ENCODE assay signal across 8 cellular contexts in the genomic region with DNA sequence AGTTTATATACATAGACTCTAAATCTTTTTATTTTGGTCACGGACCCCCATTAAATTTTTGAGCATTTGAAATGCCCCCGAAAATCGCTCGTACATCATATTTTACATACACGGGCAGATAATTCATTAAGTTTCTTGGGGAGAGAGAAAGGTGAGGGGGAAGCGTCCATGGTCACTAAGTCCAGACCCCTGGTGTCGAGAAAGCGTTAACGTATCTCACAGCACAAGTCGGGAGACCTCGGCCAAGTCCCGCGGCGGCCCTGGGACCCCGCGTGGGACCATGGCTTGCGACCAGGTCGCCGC. TPM values are rescaled to one million over a fixed set of nuclear protein-coding genes. Genes with fewer than 3 reads are reported as not detected.
DNase-seq lines count a peak whose midpoint lies in the region; ATAC-seq and TF ChIP-seq lines count a peak whose summit lies in the region.

No MANE protein-coding gene starts in this region.

- TF ChIP-seq CTCF in heart right ventricle (IDR thresholded peaks at IDR 0.05), result peak in 2 of 9 donors; percentile 7 to 12
- TF ChIP-seq CTCF in astrocyte of the spinal cord (IDR thresholded peaks at IDR 0.05; ENCODE audit: low read depth, low read length), result peak; percentile 23
- TF ChIP-seq CTCF in lung (IDR thresholded peaks at IDR 0.05; ENCODE audit: control extremely low read depth, extremely low read depth), result no peak

- WGBS in heart right ventricle, 2 donors, result 0% methylated on average over 19 of the region's 19 CpGs
- 0% methylated on average over 19 of the region's 19 CpGs for WGBS in lung, 2 donors
- 0 to 1% methylated on average over 19 of the region's 19 CpGs for WGBS in aorta, 2 donors

- H3K27me3 ChIP-seq in heart right ventricle (no peaks in the 10 kb centered on the region), lung (ENCODE audit: control insufficient read depth, insufficient read depth) (no peaks in the 10 kb centered on the region), aorta (ENCODE audit: control insufficient read depth in 1 of 2, insufficient read depth in 2 of 2, low read length in 1 of 2) (no peaks in the 10 kb centered on the region)

- H3K36me3 ChIP-seq in heart right ventricle (no peaks in the 10 kb centered on the region), lung (ENCODE audit: control insufficient read depth in 2 of 2, insufficient read depth in 2 of 2, low read length in 2 of 2) (no peaks in the 10 kb centered on the region), aorta (ENCODE audit: control insufficient read depth in 1 of 2, insufficient read depth in 2 of 2, low read length in 1 of 2) (no peaks in the 10 kb centered on the region)

- H3K27ac ChIP-seq in heart right ventricle, result peak overlapping the region; percentile 98 to 100 (median 99)
- H3K27ac ChIP-seq in lung (ENCODE audit: low read depth in 1 of 2, low read length in 1 of 2), result peak overlapping the region; percentile 98 to 100
- H3K27ac ChIP-seq in aorta (ENCODE audit: low read depth in 1 of 2, low read length in 2 of 2), result peak overlapping the region in 1 of 2 donors; percentile 92

- peaks cover 0 to 50% (median 18%) of the 10 kb centered on the region in 9 donors for H3K4me1 ChIP-seq in heart right ventricle
- peaks cover 0 to 4% of the 10 kb centered on the region in 2 donors for H3K4me1 ChIP-seq in lung (ENCODE audit: control insufficient read depth in 2 of 2, insufficient read depth in 2 of 2, low read length in 2 of 2)
- H3K4me1 ChIP-seq in aorta (ENCODE audit: control insufficient read depth in 1 of 2, insufficient read depth in 2 of 2, low read length in 2 of 2), result no peaks in the 10 kb centered on the region

- in situ Hi-C loops in astrocyte of the spinal cord (cut with HindIII; ENCODE audit: low sequenced_read_pairs), result no loop called here

- H3K9me3 ChIP-seq in heart right ventricle (no peaks in the 10 kb centered on the region), lung (ENCODE audit: control insufficient read depth in 2 of 2, insufficient read depth in 1 of 2, low read length in 1 of 2) (no peaks in the 10 kb centered on the region), aorta (ENCODE audit: control insufficient read depth, low read length) (no peaks in the 10 kb centered on the region)

- H3K4me3 ChIP-seq in heart right ventricle (peak overlapping the region; percentile 72 to 99 (median 90)), astrocyte of the spinal cord (ENCODE audit: low read depth, low read length) (peak overlapping the region; percentile 76), lung (peak overlapping the region; percentile 98), aorta (ENCODE audit: low read length in 2 of 2) (peak overlapping the region; percentile 89 to 93)

- DNase-seq in heart right ventricle (no peak), cardiac septum (ENCODE audit: low spot score) (no peak), astrocyte of the spinal cord (ENCODE audit: low read depth, low spot score) (no peak), lung (ENCODE audit: low spot score) (no peak), aorta (no peak), T-helper 9 cell (no peak)

- intact Hi-C loops in heart right ventricle (cut with DNase I) (loop anchor here in 6 of 10 donors (2.0 to 10.0 kb wide), 8 partner anchors 158 to 438 kb away; partner anchors contain the start of genes UGCG (in 4 of the 6) and SUSD1 (in 1 of the 6)), cardiac septum (cut with DNase I) (loop anchor here (5.0 to 10.0 kb wide), 3 partner anchors 45 to 435 kb away; partner anchors contain the start of genes SUSD1 and UGCG), aorta (cut with DNase I) (loop anchor here (5.0 to 10.0 kb wide), 3 partner anchors 158 to 435 kb away; partner anchors contain the start of genes SUSD1 (in 1 of the 2) and UGCG (in 1 of the 2))

- ATAC-seq in heart right ventricle, result no peak
- no peak for ATAC-seq in lung (ENCODE audit: insufficient read depth, low FRiP score)
- ATAC-seq in aorta (ENCODE audit: low FRiP score), result no peak
- no peak for ATAC-seq in HG02840 (IDR thresholded peaks at IDR 0.05; ENCODE audit: low FRiP score, unreplicated experiment)
- ATAC-seq in HG02759 (IDR thresholded peaks at IDR 0.05; ENCODE audit: unreplicated experiment), result no peak

RNA-seq across cellular contexts. Expression of gene PTBP3, which starts 0.8 kb away (rescaled TPM):
- total RNA-seq in heart right ventricle (10 to 100 TPM in 9 of 10 donors, 1 to 10 TPM in 1; 9.2 to 35.5 (median 16.2) TPM), cardiac septum (20.8 TPM), lung (10 to 100 TPM; 71.3 to 75.1 TPM), aorta (10 to 100 TPM; 39.6 to 74.1 TPM)
- polyA plus RNA-seq in heart right ventricle (1 to 10 TPM; 3.7 to 5.7 TPM), lung (10 to 100 TPM; 12.4 to 22.4 TPM), aorta (10 to 100 TPM in 1 of 2 donors, 1 to 10 TPM in 1; 5.2 to 12.9 TPM)

RNA-seq across cellular contexts. Expression of gene HSDL2, which starts 47.3 kb away (rescaled TPM):
- 100 to 1,000 TPM; 129 to 238 (median 198) TPM for total RNA-seq in heart right ventricle
- polyA plus RNA-seq in heart right ventricle, result 100 to 1,000 TPM in 1 of 2 donors, 10 to 100 TPM in 1; 36.6 to 119 TPM
- 103 TPM for total RNA-seq in cardiac septum
- total RNA-seq in lung, result 10 to 100 TPM; 31.4 to 58.6 TPM
- polyA plus RNA-seq in lung, result 10 to 100 TPM; 22.5 to 38.2 TPM
- total RNA-seq in aorta, result 10 to 100 TPM; 30.4 to 42.0 TPM
- 10 to 100 TPM; 27.6 to 37.6 TPM for polyA plus RNA-seq in aorta
